Comparison of ENCODE assay signal across 8 cellular contexts in genomic region chr10:124744688-124745055, GRCh38. TPM values are rescaled to one million over a fixed set of nuclear protein-coding genes. Genes with fewer than 3 reads are reported as not detected.
DNase-seq lines count a peak whose midpoint lies in the region; ATAC-seq and TF ChIP-seq lines count a peak whose summit lies in the region.

No MANE protein-coding gene starts in this region.

- H3K27me3 Mint-ChIP-seq in Caco-2 (ENCODE audit: insufficient read depth, unreplicated experiment) = no peaks in the 10 kb centered on the region

- no peak for TF ChIP-seq POLR2A in uterus (IDR thresholded peaks at IDR 0.05)

- H3K27me3 ChIP-seq in Caco-2 (replicated peaks; ENCODE audit: control insufficient read depth, insufficient read depth, low read length) (no peaks in the 10 kb centered on the region), uterus (no peaks in the 10 kb centered on the region)

- H3K36me3 Mint-ChIP-seq in Caco-2 (ENCODE audit: insufficient read depth, unreplicated experiment) = peaks cover 10% of the 10 kb centered on the region

- H3K27ac Mint-ChIP-seq in Caco-2 (ENCODE audit: unreplicated experiment) = peak overlapping the region; percentile 78

- peak overlapping the region; percentile 92 for H3K4me3 Mint-ChIP-seq in Caco-2 (ENCODE audit: unreplicated experiment)

- TF ChIP-seq CTCF in Caco-2 (IDR thresholded peaks at IDR 0.05; ENCODE audit: insufficient read depth in 1 of 2, low read depth in 1 of 2, low read length in 1 of 2, severe bottlenecking in 1 of 2, unreplicated experiment in 1 of 2) (peak in 1 of 2 experiments; percentile 6), choroid plexus epithelial cell (conservative IDR thresholded peaks at IDR 0.05; ENCODE audit: low read depth, low read length) (no peak), uterus (IDR thresholded peaks at IDR 0.05) (no peak)

- ATAC-seq in GM21423 (IDR thresholded peaks at IDR 0.05; ENCODE audit: unreplicated experiment) = no peak
- ATAC-seq in GM19035 (IDR thresholded peaks at IDR 0.05; ENCODE audit: unreplicated experiment) = no peak

- CTCF ChIA-PET in Caco-2 (lab: Charles Lee) = no interaction called here

- H3K27ac ChIP-seq in uterus = peak overlapping the region; percentile 86 to 92

- no peaks in the 10 kb centered on the region for H3K9me3 Mint-ChIP-seq in Caco-2 (ENCODE audit: unreplicated experiment)

- H3K4me1 ChIP-seq in Caco-2 (peaks cover 49% of the 10 kb centered on the region), uterus (peaks cover 0 to 7% of the 10 kb centered on the region in 2 donors)

- no peak for DNase-seq in Caco-2
- peak; percentile 85 for DNase-seq in M059J (ENCODE audit: low read depth)
- DNase-seq in choroid plexus epithelial cell (ENCODE audit: low read depth) = peak; percentile 88
- peak; percentile 58 for DNase-seq in medulla oblongata (ENCODE audit: extremely low spot score)
- DNase-seq in uterus = no peak
- no peak for DNase-seq in activated effector memory CD4-positive, alpha-beta T cell treated with Interleukin-2 at 50 U/mL for 16 hours

- H3K36me3 ChIP-seq in Caco-2 (ENCODE audit: control insufficient read depth, insufficient read depth, low read length) (peaks cover 2% of the 10 kb centered on the region; the same call in 1 of the 2 replicates), uterus (no peaks in the 10 kb centered on the region)

- no TSS peak for BruUV-seq in Caco-2 (replicated peaks; lab: Mats Ljungman, UMichigan)

- intact Hi-C loops in Caco-2 (cut with micrococcal nuclease; ENCODE audit: unreplicated experiment) = loop anchor here (2.0 to 5.0 kb wide), 2 partner anchors 54 to 112 kb away; no protein-coding TSS in a partner anchor
- intact Hi-C loops in uterus (cut with DNase I; ENCODE audit: low total_unique reads) = loop anchor here (5.0 kb wide), 1 partner anchor 212 kb away; no protein-coding TSS in a partner anchor

- H3K4me1 Mint-ChIP-seq in Caco-2 (ENCODE audit: low read depth, unreplicated experiment) = peaks cover 29% of the 10 kb centered on the region

- H3K4me3 ChIP-seq in Caco-2 (ENCODE audit: low read depth, low read length) (peak overlapping the region; percentile 86), choroid plexus epithelial cell (ENCODE audit: low read depth, low read length) (peak overlapping the region; percentile 70), uterus (peak overlapping the region; percentile 47 to 57)

- POLR2A ChIA-PET in Caco-2 (lab: Charles Lee) = interaction anchor here (0.6 kb wide), 1 partner anchor 47 kb away, joined by 4 read pairs; no protein-coding TSS in a partner anchor

- H3K9me3 ChIP-seq in Caco-2 (no peaks in the 10 kb centered on the region), uterus (no peaks in the 10 kb centered on the region)

RNA-seq across cellular contexts. Expression of gene FAM53B, which starts 0.5 kb away (rescaled TPM):
- total RNA-seq in Caco-2 (2022) (13.6 and 13.7 TPM in 2 replicates), uterus (10 to 100 TPM; 10.9 to 94.3 (median 67.8) TPM)
- 7.7 and 16.7 TPM in 2 replicates for total RNA-seq in M059J (2014; rRNA removed; shearing (Covaris generic))

RNA-seq across cellular contexts. Expression of gene EEF1AKMT2, which starts 47.0 kb away (rescaled TPM):
- total RNA-seq in Caco-2 (2022) = 28.1 and 29.9 TPM in 2 replicates
- 21.1 and 28.9 TPM in 2 replicates for total RNA-seq in M059J (2014; rRNA removed; shearing (Covaris generic))
- 10 to 100 TPM; 17.9 to 60.6 (median 40.7) TPM for total RNA-seq in uterus

RNA-seq across cellular contexts. Expression of gene ABRAXAS2, which starts 56.9 kb away (rescaled TPM):
- total RNA-seq in Caco-2 (2022) (15.5 and 16.8 TPM in 2 replicates), uterus (10 to 100 TPM in 3 of 4 donors, 1 to 10 TPM in 1; 3.8 to 36.6 (median 19.9) TPM)
- 17.0 and 17.1 TPM in 2 replicates for total RNA-seq in M059J (2014; rRNA removed; shearing (Covaris generic))

Comparison
In these comparisons a context has a peak if more than half of its experiments do, and no peak if none do; other contexts are left out.
1. DNase-seq: peak in M059J (single experiment), choroid plexus epithelial cell (single experiment) and medulla oblongata (single experiment); none in Caco-2 (0 of 2), uterus (0 of 2) and activated effector memory CD4-positive, alpha-beta T cell treated with Interleukin-2 at 50 U/mL for 16 hours (single experiment).
2. Peak in every context shown above with its lines, with median percentiles within 50 percentile points of each other: H3K4me3 ChIP-seq.